23 cellular contexts compared by ENCODE assay signal in the genomic region with DNA sequence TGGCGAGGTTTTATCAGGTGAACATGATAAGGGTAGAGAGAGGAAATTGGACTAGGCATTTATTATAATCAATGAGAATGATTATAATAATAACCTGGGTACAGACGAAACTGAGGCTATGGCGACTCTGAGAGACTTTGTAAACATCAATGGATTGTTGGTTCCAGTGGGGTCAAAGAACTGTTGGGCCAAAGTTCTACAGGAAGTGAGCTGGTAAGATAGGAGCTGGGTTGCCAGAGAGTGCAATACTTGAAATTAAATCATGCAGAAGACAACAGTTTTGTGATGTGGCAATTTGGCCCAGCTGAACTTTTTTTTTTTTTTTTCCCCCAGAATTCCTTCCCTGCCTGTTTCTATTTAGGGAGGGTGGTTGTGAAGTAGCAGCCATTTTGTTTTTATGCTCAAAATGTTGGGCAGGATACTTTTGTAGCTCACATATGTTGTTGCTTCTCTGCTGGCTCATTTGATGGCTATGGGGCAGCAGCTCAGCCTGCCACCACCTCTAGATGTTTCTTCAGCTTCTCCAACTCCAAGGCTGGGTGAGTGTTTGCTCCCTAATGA.
DNase-seq lines count a peak whose midpoint lies in the region; ATAC-seq and TF ChIP-seq lines count a peak whose summit lies in the region.
"Had no signal": no experiment of that assay in that cellular context is flagged by ENCODE, and none has a peak within 500 bp of the region (broad histone marks: within the 10 kb centered on the region; RNA-seq: fewer than 3 reads in every experiment).

No MANE protein-coding gene starts in this region.

- H3K9me3 Mint-ChIP-seq in CD4-positive, CD25-positive, alpha-beta regulatory T cell, result peaks cover 0 to 7% (median 6%) of the 10 kb centered on the region in 7 donors
- no peaks in the 10 kb centered on the region for H3K9me3 Mint-ChIP-seq in immature natural killer cell

- no peaks in the 10 kb centered on the region for H3K9me3 ChIP-seq in CD4-positive, CD25-positive, alpha-beta regulatory T cell (ENCODE audit: control insufficient read depth in 2 of 2, low read length in 2 of 2)
- H3K9me3 ChIP-seq in tibial artery, result no peaks in the 10 kb centered on the region
- H3K9me3 ChIP-seq: A549; BLaER1 treated with 17β-estradiol and CSF1 and Interleukin-3, amounts not matched to agents 10 nM and 100 nM; Caco-2; MG63 had no signal

- H3K4me1 Mint-ChIP-seq in CD4-positive, CD25-positive, alpha-beta regulatory T cell, result peaks cover 32 to 68% (median 49%) of the 10 kb centered on the region in 4 donors
- peaks cover 28 to 43% of the 10 kb centered on the region in 2 donors for H3K4me1 Mint-ChIP-seq in immature natural killer cell

- H3K4me1 ChIP-seq in CD4-positive, CD25-positive, alpha-beta regulatory T cell (ENCODE audit: control insufficient read depth, insufficient read depth, low read length, poor library complexity, severe bottlenecking), result peaks cover 12% of the 10 kb centered on the region
- no peaks in the 10 kb centered on the region for H3K4me1 ChIP-seq in tibial artery
- H3K4me1 ChIP-seq: A549; BLaER1 treated with 17β-estradiol and CSF1 and Interleukin-3, amounts not matched to agents 10 nM and 100 nM; Caco-2 had no signal

- TF ChIP-seq CTCF in tibial artery (IDR thresholded peaks at IDR 0.05), result no peak

- peak overlapping the region in 3 of 4 donors; percentile 8 to 60 (median 47) for H3K4me3 Mint-ChIP-seq in CD4-positive, CD25-positive, alpha-beta regulatory T cell
- no peak overlapping the region for H3K4me3 Mint-ChIP-seq in immature natural killer cell
- H3K4me3 Mint-ChIP-seq: CD8-positive, alpha-beta T cell had no signal

- peak overlapping the region; percentile 49 for H3K27ac ChIP-seq in CD4-positive, CD25-positive, alpha-beta regulatory T cell (ENCODE audit: insufficient read depth, low read length, poor library complexity, severe bottlenecking)
- no peak overlapping the region for H3K27ac ChIP-seq in tibial artery
- H3K27ac ChIP-seq: A549; BLaER1 treated with 17β-estradiol and CSF1 and Interleukin-3, amounts not matched to agents 10 nM and 100 nM; GM23248; SK-N-MC had no signal

- peaks cover 53% of the 10 kb centered on the region for H3K36me3 Mint-ChIP-seq in CD4-positive, CD25-positive, alpha-beta regulatory T cell
- H3K36me3 Mint-ChIP-seq in immature natural killer cell, result peaks cover 12 to 21% (median 16%) of the 10 kb centered on the region in 3 donors

- peak overlapping the region; percentile 66 for H3K4me3 ChIP-seq in CD4-positive, CD25-positive, alpha-beta regulatory T cell (ENCODE audit: low read depth, low read length)
- H3K4me3 ChIP-seq in tibial artery, result no peak overlapping the region
- H3K4me3 ChIP-seq: A549; BLaER1 treated with 17β-estradiol and CSF1 and Interleukin-3, amounts not matched to agents 10 nM and 100 nM; GM23248; MG63; SK-N-MC had no signal

- peak overlapping the region in 2 of 3 donors; percentile 51 to 88 for H3K27ac Mint-ChIP-seq in CD4-positive, CD25-positive, alpha-beta regulatory T cell
- H3K27ac Mint-ChIP-seq in immature natural killer cell, result peak overlapping the region in 5 of 6 donors; percentile 12 to 83 (median 46)

- H3K27me3 Mint-ChIP-seq in CD4-positive, CD25-positive, alpha-beta regulatory T cell, result no peaks in the 10 kb centered on the region
- H3K27me3 Mint-ChIP-seq in immature natural killer cell (ENCODE audit: low read depth in 3 of 3), result peaks cover 1 to 5% (median 4%) of the 10 kb centered on the region in 3 donors

- no peaks in the 10 kb centered on the region for H3K27me3 ChIP-seq in CD4-positive, CD25-positive, alpha-beta regulatory T cell (ENCODE audit: control insufficient read depth, insufficient read depth, low read length)
- no peaks in the 10 kb centered on the region for H3K27me3 ChIP-seq in tibial artery
- H3K27me3 ChIP-seq: BLaER1 treated with 17β-estradiol and CSF1 and Interleukin-3, amounts not matched to agents 10 nM and 100 nM; MG63 had no signal

- intact Hi-C loops in tibial artery (cut with DNase I; ENCODE audit: low total_unique reads), result no loop called here

- DNase-seq in CD4-positive, CD25-positive, alpha-beta regulatory T cell, result no peak
- DNase-seq in M059J (ENCODE audit: low read depth), result peak; percentile 37
- DNase-seq in immature natural killer cell, result no peak
- peak; percentile 66 for DNase-seq in mucosa of gallbladder (ENCODE audit: low spot score)
- no peak for DNase-seq in mesenteric fat pad (ENCODE audit: low spot score)
- DNase-seq in tibial artery, result no peak
- no peak for DNase-seq in NOMO-1 treated with DMSO at 0.1 percent for 48 hours (lab: John Stamatoyannopoulos, UW; ENCODE audit: unreplicated experiment)
- DNase-seq: AML-193; Caco-2; CD8-positive, alpha-beta T cell; GM23248; H7; KBM-7; MG63; NCI-H1105 treated with DMSO at 0.1 percent for 48 hours; NCI-H146; NCI-H2029; NCI-H69; SIG-M5 had no signal

- ATAC-seq in CD4-positive, CD25-positive, alpha-beta regulatory T cell (ENCODE audit: low read depth in 2 of 2), result no peak
- ATAC-seq: A549; CD8-positive, alpha-beta T cell; Panc1 had no signal

- peaks cover 4% of the 10 kb centered on the region for H3K36me3 ChIP-seq in CD4-positive, CD25-positive, alpha-beta regulatory T cell (ENCODE audit: control insufficient read depth, insufficient read depth, low read length)
- H3K36me3 ChIP-seq in tibial artery, result no peaks in the 10 kb centered on the region
- H3K36me3 ChIP-seq: BLaER1 treated with 17β-estradiol and CSF1 and Interleukin-3, amounts not matched to agents 10 nM and 100 nM; MG63 had no signal

Comparison
In these comparisons a context has a peak if more than half of its experiments do, and no peak if none do; other contexts are left out.
1. DNase-seq: peak in M059J (single experiment) and mucosa of gallbladder (single experiment); none in CD4-positive, CD25-positive, alpha-beta regulatory T cell (0 of 3), immature natural killer cell (0 of 3), mesenteric fat pad (single experiment), tibial artery (0 of 2) and NOMO-1 treated with DMSO at 0.1 percent for 48 hours (single experiment).
2. H3K4me3 Mint-ChIP-seq: peak in CD4-positive, CD25-positive, alpha-beta regulatory T cell (3 of 4); none in immature natural killer cell (0 of 5).